In the genomic region with DNA sequence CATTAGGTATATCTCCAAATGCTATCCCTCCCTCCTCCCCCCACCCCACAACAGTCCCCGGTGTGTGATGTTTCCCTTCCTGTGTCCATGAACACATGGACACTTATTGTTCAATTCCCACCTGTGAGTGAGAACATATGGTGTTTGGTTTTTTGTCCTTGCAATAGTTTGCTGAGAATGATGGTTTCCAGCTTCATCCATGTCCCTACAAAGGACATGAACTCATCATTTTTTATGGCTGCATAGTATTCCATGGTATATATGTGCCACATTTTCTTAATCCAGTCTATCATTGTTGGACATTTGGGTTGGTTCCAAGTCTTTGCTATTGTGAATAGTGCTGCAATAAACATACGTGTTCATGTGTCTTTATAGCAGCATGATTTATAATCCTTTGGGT, we compare ENCODE assay signal across 7 cellular contexts. TPM values are rescaled to one million over a fixed set of nuclear protein-coding genes. Genes with fewer than 3 reads are reported as not detected.
DNase-seq lines count a peak whose midpoint lies in the region; ATAC-seq and TF ChIP-seq lines count a peak whose summit lies in the region.
"Not testable (repeated sequence)": the region's sequence is repeated elsewhere in the genome, so short reads cannot be mapped to it uniquely, and the experiment has no call there.

No MANE protein-coding gene starts in this region.

- not testable (repeated sequence) for H3K9me3 ChIP-seq in CD8-positive, alpha-beta T cell (ENCODE audit: low read length)

- intact Hi-C loops in CD8-positive, alpha-beta T cell (cut with DNase I, micrococcal nuclease) = loop anchor here in 1 of 2 experiments (5.0 kb wide), 1 partner anchor 33 kb away; no protein-coding TSS in a partner anchor
- intact Hi-C loops in activated CD4-positive, alpha-beta memory T cell treated with anti-CD3 and anti-CD28 coated beads for 36 hours (cut with micrococcal nuclease) = loop anchor here (2.0 kb wide), 1 partner anchor 33 kb away; no protein-coding TSS in a partner anchor
- intact Hi-C loops in activated CD8-positive, alpha-beta T cell treated with anti-CD3 and anti-CD28 coated beads for 36 hours (cut with micrococcal nuclease) = not testable (repeated sequence)

- H3K4me1 Mint-ChIP-seq in CD8-positive, alpha-beta T cell (ENCODE audit: low read depth) = peaks cover 30% of the 10 kb centered on the region
- peaks cover 35% of the 10 kb centered on the region for H3K4me1 Mint-ChIP-seq in T-helper 2 cell treated with Interferon-gamma antibody and Interleukin-4, amounts not matched to agents 5 μg/mL and 100 μg/mL, for 36 hours (ENCODE audit: low read depth)
- H3K4me1 Mint-ChIP-seq in activated CD4-positive, alpha-beta memory T cell treated with anti-CD3 and anti-CD28 coated beads for 36 hours (ENCODE audit: low read depth) = peaks cover 26% of the 10 kb centered on the region
- H3K4me1 Mint-ChIP-seq in activated CD8-positive, alpha-beta T cell treated with anti-CD3 and anti-CD28 coated beads for 36 hours (ENCODE audit: low read depth) = peaks cover 11% of the 10 kb centered on the region
- H3K4me1 Mint-ChIP-seq in activated CD8-positive, alpha-beta memory T cell treated with anti-CD3 and anti-CD28 coated beads, Interleukin-2, amount 10 ng/mL, durations not matched to agents 7 days and 5 days = peaks cover 37% of the 10 kb centered on the region
- H3K4me1 Mint-ChIP-seq in activated T-helper 17 cell treated with anti-CD3 and anti-CD28 coated beads, Interleukin-2, amount 50 U/mL, for 72 hours = peaks cover 12% of the 10 kb centered on the region
- peaks cover 12% of the 10 kb centered on the region for H3K4me1 Mint-ChIP-seq in activated naive CD8-positive, alpha-beta T cell treated with anti-CD3 and anti-CD28 coated beads, Interleukin-2, amount 10 ng/mL, durations not matched to agents 7 days and 5 days

- CTCF ChIA-PET in CD8-positive, alpha-beta T cell (lab: Charles Lee); activated CD4-positive, alpha-beta memory T cell treated with anti-CD3 and anti-CD28 coated beads for 36 hours (lab: Charles Lee); activated CD8-positive, alpha-beta T cell treated with anti-CD3 and anti-CD28 coated beads for 36 hours (lab: Charles Lee); activated CD8-positive, alpha-beta memory T cell treated with anti-CD3 and anti-CD28 coated beads, Interleukin-2, amount 10 ng/mL, durations not matched to agents 7 days and 5 days (lab: Charles Lee): not testable (repeated sequence)

- H3K27ac Mint-ChIP-seq in CD8-positive, alpha-beta T cell = peak overlapping the region; percentile 37
- H3K27ac Mint-ChIP-seq in T-helper 2 cell treated with Interferon-gamma antibody and Interleukin-4, amounts not matched to agents 5 μg/mL and 100 μg/mL, for 36 hours = peak overlapping the region; percentile 67
- H3K27ac Mint-ChIP-seq in activated CD4-positive, alpha-beta memory T cell treated with anti-CD3 and anti-CD28 coated beads for 36 hours = peak overlapping the region; percentile 45
- peak overlapping the region; percentile 63 for H3K27ac Mint-ChIP-seq in activated CD8-positive, alpha-beta T cell treated with anti-CD3 and anti-CD28 coated beads for 36 hours
- peak overlapping the region; percentile 71 for H3K27ac Mint-ChIP-seq in activated CD8-positive, alpha-beta memory T cell treated with anti-CD3 and anti-CD28 coated beads, Interleukin-2, amount 10 ng/mL, durations not matched to agents 7 days and 5 days
- H3K27ac Mint-ChIP-seq in activated T-helper 17 cell treated with anti-CD3 and anti-CD28 coated beads, Interleukin-2, amount 50 U/mL, for 72 hours = not testable (repeated sequence)
- peak overlapping the region; percentile 71 for H3K27ac Mint-ChIP-seq in activated naive CD8-positive, alpha-beta T cell treated with anti-CD3 and anti-CD28 coated beads, Interleukin-2, amount 10 ng/mL, durations not matched to agents 7 days and 5 days

- H3K36me3 Mint-ChIP-seq in CD8-positive, alpha-beta T cell = peaks cover 11% of the 10 kb centered on the region
- peaks cover 41% of the 10 kb centered on the region for H3K36me3 Mint-ChIP-seq in T-helper 2 cell treated with Interferon-gamma antibody and Interleukin-4, amounts not matched to agents 5 μg/mL and 100 μg/mL, for 36 hours (ENCODE audit: low read depth)
- H3K36me3 Mint-ChIP-seq in activated CD4-positive, alpha-beta memory T cell treated with anti-CD3 and anti-CD28 coated beads for 36 hours = peaks cover 23% of the 10 kb centered on the region
- peaks cover 16% of the 10 kb centered on the region for H3K36me3 Mint-ChIP-seq in activated CD8-positive, alpha-beta T cell treated with anti-CD3 and anti-CD28 coated beads for 36 hours (ENCODE audit: low read depth)
- H3K36me3 Mint-ChIP-seq in activated CD8-positive, alpha-beta memory T cell treated with anti-CD3 and anti-CD28 coated beads, Interleukin-2, amount 10 ng/mL, durations not matched to agents 7 days and 5 days = peaks cover 48% of the 10 kb centered on the region
- H3K36me3 Mint-ChIP-seq in activated T-helper 17 cell treated with anti-CD3 and anti-CD28 coated beads, Interleukin-2, amount 50 U/mL, for 72 hours (ENCODE audit: low read depth) = peaks cover 26% of the 10 kb centered on the region
- peaks cover 35% of the 10 kb centered on the region for H3K36me3 Mint-ChIP-seq in activated naive CD8-positive, alpha-beta T cell treated with anti-CD3 and anti-CD28 coated beads, Interleukin-2, amount 10 ng/mL, durations not matched to agents 7 days and 5 days

- H3K27ac ChIP-seq in CD8-positive, alpha-beta T cell (ENCODE audit: low read depth, low read length) = not testable (repeated sequence)

- POLR2A ChIA-PET in CD8-positive, alpha-beta T cell (lab: Charles Lee); activated CD4-positive, alpha-beta memory T cell treated with anti-CD3 and anti-CD28 coated beads for 36 hours (lab: Charles Lee); activated CD8-positive, alpha-beta T cell treated with anti-CD3 and anti-CD28 coated beads for 36 hours (lab: Charles Lee): not testable (repeated sequence)
- POLR2A ChIA-PET in activated naive CD8-positive, alpha-beta T cell treated with anti-CD3 and anti-CD28 coated beads, Interleukin-2, amount 10 ng/mL, durations not matched to agents 7 days and 5 days (lab: Charles Lee) = interaction anchor here (0.7 kb wide), 1 partner anchor 32 kb away, joined by 3 read pairs; no protein-coding TSS in a partner anchor

- ATAC-seq in CD8-positive, alpha-beta T cell; activated CD8-positive, alpha-beta T cell treated with anti-CD3 and anti-CD28 coated beads for 36 hours; activated CD8-positive, alpha-beta memory T cell treated with anti-CD3 and anti-CD28 coated beads, Interleukin-2, amount 10 ng/mL, durations not matched to agents 7 days and 5 days; activated T-helper 17 cell treated with anti-CD3 and anti-CD28 coated beads, Interleukin-2, amount 50 U/mL, for 72 hours (replicated peaks); activated naive CD8-positive, alpha-beta T cell treated with anti-CD3 and anti-CD28 coated beads, Interleukin-2, amount 10 ng/mL, durations not matched to agents 7 days and 5 days (ENCODE audit: low read depth): not testable (repeated sequence)

- H3K4me3 Mint-ChIP-seq in CD8-positive, alpha-beta T cell; T-helper 2 cell treated with Interferon-gamma antibody and Interleukin-4, amounts not matched to agents 5 μg/mL and 100 μg/mL, for 36 hours; activated CD4-positive, alpha-beta memory T cell treated with anti-CD3 and anti-CD28 coated beads for 36 hours; activated CD8-positive, alpha-beta T cell treated with anti-CD3 and anti-CD28 coated beads for 36 hours: not testable (repeated sequence)
- peak overlapping the region; percentile 48 for H3K4me3 Mint-ChIP-seq in activated CD8-positive, alpha-beta memory T cell treated with anti-CD3 and anti-CD28 coated beads, Interleukin-2, amount 10 ng/mL, durations not matched to agents 7 days and 5 days
- H3K4me3 Mint-ChIP-seq in activated T-helper 17 cell treated with anti-CD3 and anti-CD28 coated beads, Interleukin-2, amount 50 U/mL, for 72 hours = peak overlapping the region; percentile 49
- peak overlapping the region; percentile 30 for H3K4me3 Mint-ChIP-seq in activated naive CD8-positive, alpha-beta T cell treated with anti-CD3 and anti-CD28 coated beads, Interleukin-2, amount 10 ng/mL, durations not matched to agents 7 days and 5 days

- H3K4me1 ChIP-seq in CD8-positive, alpha-beta T cell (ENCODE audit: insufficient read depth, low read length) = not testable (repeated sequence)

- H3K27me3 Mint-ChIP-seq in CD8-positive, alpha-beta T cell (ENCODE audit: low read depth); T-helper 2 cell treated with Interferon-gamma antibody and Interleukin-4, amounts not matched to agents 5 μg/mL and 100 μg/mL, for 36 hours (ENCODE audit: low read depth); activated CD4-positive, alpha-beta memory T cell treated with anti-CD3 and anti-CD28 coated beads for 36 hours; activated CD8-positive, alpha-beta T cell treated with anti-CD3 and anti-CD28 coated beads for 36 hours; activated CD8-positive, alpha-beta memory T cell treated with anti-CD3 and anti-CD28 coated beads, Interleukin-2, amount 10 ng/mL, durations not matched to agents 7 days and 5 days; activated T-helper 17 cell treated with anti-CD3 and anti-CD28 coated beads, Interleukin-2, amount 50 U/mL, for 72 hours; activated naive CD8-positive, alpha-beta T cell treated with anti-CD3 and anti-CD28 coated beads, Interleukin-2, amount 10 ng/mL, durations not matched to agents 7 days and 5 days: not testable (repeated sequence)

- not testable (repeated sequence) for H3K9me3 Mint-ChIP-seq in CD8-positive, alpha-beta T cell; T-helper 2 cell treated with Interferon-gamma antibody and Interleukin-4, amounts not matched to agents 5 μg/mL and 100 μg/mL, for 36 hours; activated CD4-positive, alpha-beta memory T cell treated with anti-CD3 and anti-CD28 coated beads for 36 hours; activated CD8-positive, alpha-beta T cell treated with anti-CD3 and anti-CD28 coated beads for 36 hours; activated CD8-positive, alpha-beta memory T cell treated with anti-CD3 and anti-CD28 coated beads, Interleukin-2, amount 10 ng/mL, durations not matched to agents 7 days and 5 days (ENCODE audit: low read depth); activated T-helper 17 cell treated with anti-CD3 and anti-CD28 coated beads, Interleukin-2, amount 50 U/mL, for 72 hours; activated naive CD8-positive, alpha-beta T cell treated with anti-CD3 and anti-CD28 coated beads, Interleukin-2, amount 10 ng/mL, durations not matched to agents 7 days and 5 days

- not testable (repeated sequence) for H3K4me3 ChIP-seq in CD8-positive, alpha-beta T cell (ENCODE audit: low read depth, low read length)

- H3K27me3 ChIP-seq in CD8-positive, alpha-beta T cell (ENCODE audit: insufficient read depth, low read length) = not testable (repeated sequence)

- TF ChIP-seq CTCF in CD8-positive, alpha-beta T cell (IDR thresholded peaks at IDR 0.05); activated CD8-positive, alpha-beta T cell treated with anti-CD3 and anti-CD28 coated beads for 36 hours (IDR thresholded peaks at IDR 0.05): not testable (repeated sequence)

- H3K36me3 ChIP-seq in CD8-positive, alpha-beta T cell (ENCODE audit: insufficient read depth, low read length) = not testable (repeated sequence)

- DNase-seq in CD8-positive, alpha-beta T cell; T-helper 2 cell treated with Interferon-gamma antibody and Interleukin-4, amounts not matched to agents 5 μg/mL and 100 μg/mL, for 36 hours (ENCODE audit: low spot score); activated CD4-positive, alpha-beta memory T cell treated with anti-CD3 and anti-CD28 coated beads for 36 hours; activated CD8-positive, alpha-beta T cell treated with anti-CD3 and anti-CD28 coated beads for 36 hours; activated CD8-positive, alpha-beta memory T cell treated with anti-CD3 and anti-CD28 coated beads, Interleukin-2, amount 10 ng/mL, durations not matched to agents 7 days and 5 days; activated naive CD8-positive, alpha-beta T cell treated with anti-CD3 and anti-CD28 coated beads, Interleukin-2, amount 10 ng/mL, durations not matched to agents 7 days and 5 days: not testable (repeated sequence)

RNA-seq across cellular contexts. Expression of a gene that starts 52.5 kb away (rescaled TPM):
- 10 to 100 TPM; 33.8 to 38.8 TPM for total RNA-seq in CD8-positive, alpha-beta T cell
- total RNA-seq in activated CD4-positive, alpha-beta memory T cell treated with anti-CD3 and anti-CD28 coated beads for 36 hours = 10 to 100 TPM; 43.7 to 47.8 TPM
- total RNA-seq in activated CD8-positive, alpha-beta T cell treated with anti-CD3 and anti-CD28 coated beads for 36 hours = 10 to 100 TPM; 31.5 to 32.9 TPM
- 10 to 100 TPM; 35.5 to 38.3 TPM for total RNA-seq in activated CD8-positive, alpha-beta memory T cell treated with anti-CD3 and anti-CD28 coated beads, Interleukin-2, amount 10 ng/mL, durations not matched to agents 7 days and 5 days
- 10 to 100 TPM; 26.1 to 43.8 TPM for total RNA-seq in activated T-helper 17 cell treated with anti-CD3 and anti-CD28 coated beads, Interleukin-2, amount 50 U/mL, for 72 hours
- total RNA-seq in activated naive CD8-positive, alpha-beta T cell treated with anti-CD3 and anti-CD28 coated beads, Interleukin-2, amount 10 ng/mL, durations not matched to agents 7 days and 5 days = 10 to 100 TPM; 20.1 to 21.8 TPM

RNA-seq across cellular contexts. Expression of a gene that starts 59.3 kb away (rescaled TPM):
- not detected for total RNA-seq in CD8-positive, alpha-beta T cell
- 1 to 10 TPM; 1.9 to 2.2 TPM for total RNA-seq in activated CD4-positive, alpha-beta memory T cell treated with anti-CD3 and anti-CD28 coated beads for 36 hours
- total RNA-seq in activated CD8-positive, alpha-beta T cell treated with anti-CD3 and anti-CD28 coated beads for 36 hours = under 1 TPM; 0.09 to 0.20 TPM
- total RNA-seq in activated CD8-positive, alpha-beta memory T cell treated with anti-CD3 and anti-CD28 coated beads, Interleukin-2, amount 10 ng/mL, durations not matched to agents 7 days and 5 days = under 1 TPM in 1 of 2 experiments, not detected in 1; 0.14 TPM
- total RNA-seq in activated T-helper 17 cell treated with anti-CD3 and anti-CD28 coated beads, Interleukin-2, amount 50 U/mL, for 72 hours = under 1 TPM; 0.63 to 0.74 TPM
- under 1 TPM in 1 of 2 experiments, not detected in 1; 0.20 TPM for total RNA-seq in activated naive CD8-positive, alpha-beta T cell treated with anti-CD3 and anti-CD28 coated beads, Interleukin-2, amount 10 ng/mL, durations not matched to agents 7 days and 5 days
